1 cellular context compared by ENCODE assay signal in genomic region chr16:46830417-46830901, GRCh38.
TF ChIP-seq lines count a peak whose summit lies in the region.

No MANE protein-coding gene starts in this region.

TF ChIP-seq in HepG2, 621 proteins besides CTCF, POLR2A, EP300 and RAD21 (continued from another document):
- no peak for TF ChIP-seq HNF1A (IDR thresholded peaks at IDR 0.05; ENCODE audit: low read depth)
- TF ChIP-seq HNF1A (CRISPR knock-in tag; IDR thresholded peaks at IDR 0.05; ENCODE audit: borderline replicate concordance): no peak
